ENCODE assay signal across 9 cellular contexts in genomic region chr5:10631597-10631996, GRCh38.
DNase-seq lines count a peak whose midpoint lies in the region; ATAC-seq and TF ChIP-seq lines count a peak whose summit lies in the region.
"Had no signal": no experiment of that assay in that cellular context is flagged by ENCODE, and none has a peak within 500 bp of the region (broad histone marks: within the 10 kb centered on the region; RNA-seq: fewer than 3 reads in every experiment).

No MANE protein-coding gene starts in this region.

- DNase-seq in CD4-positive, alpha-beta T cell, result no peak
- DNase-seq in activated T-helper 1 cell treated with anti-CD3 and anti-CD28 coated beads, Interleukin-12 subunit alpha, Interleukin-12 subunit beta, Interleukin-2, Interleukin-4 antibody, amounts not matched to agents 30 ng/mL and 10 ng/mL and 1 ng/mL, durations not matched to agents 14 hours and 24 hours and 36 hours (ENCODE audit: low spot score), result no peak
- DNase-seq in heart left ventricle (no peak), SJCRH30 (no peak), NCI-H2171 treated with DMSO at 0.1 percent for 48 hours (lab: John Stamatoyannopoulos, UW) (no peak), psoas muscle (no peak)
- DNase-seq: DMS 273 treated with DMSO at 0.1 percent for 48 hours had no signal

- H3K27me3 ChIP-seq in CD4-positive, alpha-beta T cell (ENCODE audit: control insufficient read depth, insufficient read depth, low read length), result no peaks in the 10 kb centered on the region
- H3K27me3 ChIP-seq in heart left ventricle (no peaks in the 10 kb centered on the region), SJCRH30 (no peaks in the 10 kb centered on the region), psoas muscle (ENCODE audit: insufficient read depth in 3 of 3, low read length in 2 of 3) (no peaks in the 10 kb centered on the region)

- CTCF ChIA-PET in CD4-positive, alpha-beta T cell (lab: Charles Lee), result no interaction called here

- no peaks in the 10 kb centered on the region for H3K9me3 Mint-ChIP-seq in CD4-positive, alpha-beta T cell
- no peaks in the 10 kb centered on the region for H3K9me3 Mint-ChIP-seq in activated T-helper 1 cell treated with anti-CD3 and anti-CD28 coated beads, Interleukin-12 subunit alpha, Interleukin-12 subunit beta, Interleukin-2, Interleukin-4 antibody, amounts not matched to agents 30 ng/mL and 10 ng/mL and 1 ng/mL, durations not matched to agents 14 hours and 24 hours and 36 hours

- no peaks in the 10 kb centered on the region for H3K9me3 ChIP-seq in CD4-positive, alpha-beta T cell (ENCODE audit: control insufficient read depth, low read length)
- H3K9me3 ChIP-seq in heart left ventricle, result no peaks in the 10 kb centered on the region
- no peaks in the 10 kb centered on the region for H3K9me3 ChIP-seq in SJCRH30 (replicated peaks)
- no peaks in the 10 kb centered on the region for H3K9me3 ChIP-seq in psoas muscle

- H3K36me3 ChIP-seq in heart left ventricle (no peaks in the 10 kb centered on the region), SJCRH30 (no peaks in the 10 kb centered on the region), psoas muscle (ENCODE audit: insufficient read depth in 1 of 2, low read depth in 1 of 2) (no peaks in the 10 kb centered on the region)

- POLR2A ChIA-PET in CD4-positive, alpha-beta T cell (lab: Charles Lee), result no interaction called here

- H3K4me3 Mint-ChIP-seq in CD4-positive, alpha-beta T cell, result peak overlapping the region; percentile 40
- H3K4me3 Mint-ChIP-seq in activated T-helper 1 cell treated with anti-CD3 and anti-CD28 coated beads, Interleukin-12 subunit alpha, Interleukin-12 subunit beta, Interleukin-2, Interleukin-4 antibody, amounts not matched to agents 30 ng/mL and 10 ng/mL and 1 ng/mL, durations not matched to agents 14 hours and 24 hours and 36 hours, result peak overlapping the region; percentile 60

- intact Hi-C loops in CD4-positive, alpha-beta T cell (cut with DNase I, micrococcal nuclease), result no loop called here
- intact Hi-C loops in activated T-helper 1 cell treated with anti-CD3 and anti-CD28 coated beads, Interleukin-12 subunit alpha, Interleukin-12 subunit beta, Interleukin-2, Interleukin-4 antibody, amounts not matched to agents 30 ng/mL and 10 ng/mL and 1 ng/mL, durations not matched to agents 14 hours and 24 hours and 36 hours (cut with micrococcal nuclease), result no loop called here
- intact Hi-C loops in heart left ventricle (cut with DNase I) (loop anchor here in 1 of 10 donors (10.0 kb wide), 1 partner anchor 347 kb away; no protein-coding TSS in a partner anchor), psoas muscle (cut with DNase I) (no loop called here)

- H3K4me3 ChIP-seq in heart left ventricle, result peak overlapping the region in 1 of 12 donors; percentile 3
- H3K4me3 ChIP-seq in SJCRH30, result no peak overlapping the region
- H3K4me3 ChIP-seq in psoas muscle, result no peak overlapping the region

- H3K4me1 Mint-ChIP-seq in CD4-positive, alpha-beta T cell (ENCODE audit: low read depth), result peaks cover 48% of the 10 kb centered on the region
- peaks cover 84% of the 10 kb centered on the region for H3K4me1 Mint-ChIP-seq in activated T-helper 1 cell treated with anti-CD3 and anti-CD28 coated beads, Interleukin-12 subunit alpha, Interleukin-12 subunit beta, Interleukin-2, Interleukin-4 antibody, amounts not matched to agents 30 ng/mL and 10 ng/mL and 1 ng/mL, durations not matched to agents 14 hours and 24 hours and 36 hours (ENCODE audit: low read depth)

- H3K27ac ChIP-seq in CD4-positive, alpha-beta T cell (ENCODE audit: low read depth, low read length), result no peak overlapping the region
- no peak overlapping the region for H3K27ac ChIP-seq in heart left ventricle
- H3K27ac ChIP-seq in SJCRH30, result no peak overlapping the region
- H3K27ac ChIP-seq in psoas muscle, result no peak overlapping the region

- TF ChIP-seq POLR2A in heart left ventricle (IDR thresholded peaks at IDR 0.05), result no peak

- no peak for ATAC-seq in CD4-positive, alpha-beta T cell (ENCODE audit: poor library complexity)
- peak; percentile 7 for ATAC-seq in GM19328 (IDR thresholded peaks at IDR 0.05; ENCODE audit: unreplicated experiment)
- peak; percentile 4 for ATAC-seq in HG03066 (IDR thresholded peaks at IDR 0.05; ENCODE audit: low read depth, unreplicated experiment)
- ATAC-seq in heart left ventricle, result no peak
- ATAC-seq in psoas muscle, result no peak

- 91 to 95% (median 92%) methylated on average over 15 of the region's 15 CpGs for WGBS in heart left ventricle, 4 donors
- WGBS in psoas muscle, 3 donors, result 88 to 92% (median 91%) methylated on average over 15 of the region's 15 CpGs

- no peak overlapping the region for H3K27ac Mint-ChIP-seq in CD4-positive, alpha-beta T cell
- peak overlapping the region; percentile 83 for H3K27ac Mint-ChIP-seq in activated T-helper 1 cell treated with anti-CD3 and anti-CD28 coated beads, Interleukin-12 subunit alpha, Interleukin-12 subunit beta, Interleukin-2, Interleukin-4 antibody, amounts not matched to agents 30 ng/mL and 10 ng/mL and 1 ng/mL, durations not matched to agents 14 hours and 24 hours and 36 hours

- no peaks in the 10 kb centered on the region for H3K27me3 Mint-ChIP-seq in CD4-positive, alpha-beta T cell
- H3K27me3 Mint-ChIP-seq in activated T-helper 1 cell treated with anti-CD3 and anti-CD28 coated beads, Interleukin-12 subunit alpha, Interleukin-12 subunit beta, Interleukin-2, Interleukin-4 antibody, amounts not matched to agents 30 ng/mL and 10 ng/mL and 1 ng/mL, durations not matched to agents 14 hours and 24 hours and 36 hours (ENCODE audit: insufficient read depth), result peaks cover 3% of the 10 kb centered on the region

- H3K4me1 ChIP-seq in heart left ventricle (peaks cover 0 to 70% (median 17%) of the 10 kb centered on the region in 12 donors), SJCRH30 (no peaks in the 10 kb centered on the region), psoas muscle (peaks cover 9% of the 10 kb centered on the region)

- H3K36me3 Mint-ChIP-seq in CD4-positive, alpha-beta T cell (ENCODE audit: low read depth), result no peaks in the 10 kb centered on the region
- peaks cover 18% of the 10 kb centered on the region for H3K36me3 Mint-ChIP-seq in activated T-helper 1 cell treated with anti-CD3 and anti-CD28 coated beads, Interleukin-12 subunit alpha, Interleukin-12 subunit beta, Interleukin-2, Interleukin-4 antibody, amounts not matched to agents 30 ng/mL and 10 ng/mL and 1 ng/mL, durations not matched to agents 14 hours and 24 hours and 36 hours (ENCODE audit: low read depth)

- TF ChIP-seq CTCF in CD4-positive, alpha-beta T cell (IDR thresholded peaks at IDR 0.05), result no peak
- TF ChIP-seq CTCF in heart left ventricle (IDR thresholded peaks at IDR 0.05), result no peak
- no peak for TF ChIP-seq CTCF in psoas muscle (IDR thresholded peaks at IDR 0.05)

Comparison
In these comparisons a context has a peak if more than half of its experiments do, and no peak if none do; other contexts are left out.
1. ATAC-seq: peak in GM19328 (single experiment) and HG03066 (single experiment); none in CD4-positive, alpha-beta T cell (single experiment), heart left ventricle (0 of 4) and psoas muscle (0 of 4).